Comparison of ENCODE assay signal across 8 cellular contexts in the genomic region with DNA sequence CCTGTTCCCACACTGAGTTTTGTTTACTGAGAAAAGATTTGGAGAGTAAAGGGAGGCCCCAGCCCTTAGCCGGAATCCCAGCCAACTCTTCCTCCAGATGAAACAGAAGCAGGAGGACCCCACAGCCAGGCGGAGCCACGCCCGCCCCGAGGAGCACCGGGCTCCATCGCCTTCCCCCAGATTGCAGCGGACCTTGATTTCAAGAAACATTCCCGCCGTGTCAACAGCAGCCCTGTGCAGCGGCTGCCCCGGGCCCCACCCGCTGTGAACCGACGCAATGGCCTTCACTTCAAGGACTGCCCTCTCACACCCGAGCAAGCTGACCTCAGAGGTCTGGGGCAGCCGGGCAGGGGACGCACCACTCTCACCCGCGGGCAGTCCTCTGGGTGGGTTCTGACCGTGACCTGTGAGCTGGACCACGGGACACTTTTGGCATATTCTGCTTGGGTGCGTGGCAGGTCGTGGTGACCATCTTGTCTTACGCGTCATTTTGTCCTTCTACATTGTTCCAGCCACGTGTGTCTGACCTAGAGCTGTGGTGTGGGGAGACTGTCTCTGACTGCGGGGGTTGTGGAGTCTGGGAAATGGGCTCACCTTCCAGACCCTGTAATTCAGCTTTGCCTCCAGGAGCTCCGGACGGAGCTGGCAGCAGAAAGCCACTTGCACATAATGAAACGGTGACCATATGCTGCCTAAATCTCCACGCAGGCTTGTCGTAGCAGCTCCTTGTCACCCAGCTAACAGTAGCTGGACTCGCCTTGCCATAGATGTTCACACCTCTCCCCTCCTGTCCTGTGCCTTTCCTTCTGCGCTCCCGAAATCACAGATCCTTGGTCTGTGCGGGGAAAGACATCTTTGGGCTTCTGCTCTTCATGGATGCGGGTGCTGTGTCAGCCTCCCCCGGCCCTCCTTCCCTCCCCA.
A peak's percentile ranks its signal among the peaks of the same experiment; 100 is the strongest.
DNase-seq lines count a peak whose midpoint lies in the region; ATAC-seq, FAIRE-seq and TF ChIP-seq lines count a peak whose summit lies in the region.

No MANE protein-coding gene starts in this region.

- peak overlapping the region; percentile 87 for H3K4me3 Mint-ChIP-seq in activated naive CD8-positive, alpha-beta T cell
- H3K4me3 Mint-ChIP-seq in stimulated activated naive CD8-positive, alpha-beta T cell treated with anti-CD3 and anti-CD28 coated beads, Interleukin-15, amount 100 ng/mL, for 72 hours, result peak overlapping the region; percentile 73 to 77

- no peaks in the 10 kb centered on the region for H3K36me3 Mint-ChIP-seq in activated naive CD8-positive, alpha-beta T cell

- H3K4me1 ChIP-seq in iPS-20b (ENCODE audit: insufficient read depth, low read length), result no peaks in the 10 kb centered on the region

- FAIRE-seq in H54 (lab: Jason Lieb, UNC), result no peak

- H3K4me1 Mint-ChIP-seq in activated naive CD8-positive, alpha-beta T cell (ENCODE audit: low read depth), result peaks cover 28% of the 10 kb centered on the region
- peaks cover 49% of the 10 kb centered on the region for H3K4me1 Mint-ChIP-seq in stimulated activated naive CD8-positive, alpha-beta T cell treated with anti-CD3 and anti-CD28 coated beads, Interleukin-15, amount 100 ng/mL, for 72 hours

- H3K27me3 Mint-ChIP-seq in activated naive CD8-positive, alpha-beta T cell, result no peaks in the 10 kb centered on the region
- peaks cover 9% of the 10 kb centered on the region for H3K27me3 Mint-ChIP-seq in stimulated activated naive CD8-positive, alpha-beta T cell treated with anti-CD3 and anti-CD28 coated beads, Interleukin-15, amount 100 ng/mL, for 72 hours

- no peak overlapping the region for H3K27ac ChIP-seq in iPS-20b (ENCODE audit: low read length)

- no peaks in the 10 kb centered on the region for H3K36me3 ChIP-seq in iPS-20b (ENCODE audit: insufficient read depth, low read depth, low read length)

- no peak overlapping the region for H3K27ac Mint-ChIP-seq in activated naive CD8-positive, alpha-beta T cell
- peak overlapping the region in 1 of 2 donors; percentile 61 for H3K27ac Mint-ChIP-seq in stimulated activated naive CD8-positive, alpha-beta T cell treated with anti-CD3 and anti-CD28 coated beads, Interleukin-15, amount 100 ng/mL, for 72 hours

- H3K9ac ChIP-seq in iPS-20b (ENCODE audit: low read depth, low read length), result no peak overlapping the region

- no peak for ATAC-seq in stimulated activated naive CD8-positive, alpha-beta T cell treated with anti-CD3 and anti-CD28 coated beads, Interleukin-15, amount 100 ng/mL, for 72 hours

- H3K4me3 ChIP-seq in iPS-20b (ENCODE audit: low read length), result peak overlapping the region; percentile 6; the same call in 1 of the 2 replicates

- H3K27me3 ChIP-seq in iPS-20b (ENCODE audit: insufficient read depth, low read length), result peaks cover 68% of the 10 kb centered on the region

- no peak for TF ChIP-seq POLR2A in H54 (IDR thresholded peaks at IDR 0.05; ENCODE audit: low read depth, low read length)

- H3K9me3 Mint-ChIP-seq in activated naive CD8-positive, alpha-beta T cell (ENCODE audit: low read depth), result no peaks in the 10 kb centered on the region
- H3K9me3 Mint-ChIP-seq in stimulated activated naive CD8-positive, alpha-beta T cell treated with anti-CD3 and anti-CD28 coated beads, Interleukin-15, amount 100 ng/mL, for 72 hours, result no peaks in the 10 kb centered on the region

- no peaks in the 10 kb centered on the region for H3K9me3 ChIP-seq in iPS-20b (ENCODE audit: insufficient read depth, low read depth, low read length)

- DNase-seq in NCI-H748 (lab: John Stamatoyannopoulos, UW; ENCODE audit: unreplicated experiment) (peak; percentile 56), NCI-H748 treated with DMSO at 0.1 percent for 48 hours (lab: John Stamatoyannopoulos, UW) (no peak), NCI-H526 treated with DMSO at 0.1 percent for 48 hours (lab: John Stamatoyannopoulos, UW) (no peak), H54 (ENCODE audit: insufficient read length, low spot score) (no peak), AG08395 (ENCODE audit: low spot score) (no peak)
- no peak for DNase-seq in stimulated activated naive CD8-positive, alpha-beta T cell treated with anti-CD3 and anti-CD28 coated beads, Interleukin-15, amount 100 ng/mL, for 72 hours
